Comparison of ENCODE assay signal across 18 cellular contexts in genomic region chr9:133917407-133917806, GRCh38.
"Had no signal": no experiment of that assay in that cellular context is flagged by ENCODE, and none has a peak within 500 bp of the region (broad histone marks: within the 10 kb centered on the region; RNA-seq: fewer than 3 reads in every experiment).

No MANE protein-coding gene starts in this region.

- H3K4me2 ChIP-seq: SK-N-SH had no signal

- H3K9me3 Mint-ChIP-seq: activated CD4-positive, alpha-beta memory T cell treated with anti-CD3 and anti-CD28 coated beads, Interleukin-2, amount 10 ng/mL, durations not matched to agents 7 days and 5 days; activated naive CD8-positive, alpha-beta T cell treated with anti-CD3 and anti-CD28 coated beads, Interleukin-2, amount 10 ng/mL, durations not matched to agents 7 days and 5 days; effector memory CD8-positive, alpha-beta T cell; memory B cell; stimulated activated effector memory CD8-positive, alpha-beta T cell treated with anti-CD3 and anti-CD28 coated beads, Interleukin-12 subunit alpha, Interleukin-12 subunit beta, amount 100 ng/mL, for 72 hours had no signal

- H3K36me3 Mint-ChIP-seq: activated naive CD8-positive, alpha-beta T cell treated with anti-CD3 and anti-CD28 coated beads, Interleukin-2, amount 10 ng/mL, durations not matched to agents 7 days and 5 days; stimulated activated effector memory CD8-positive, alpha-beta T cell treated with anti-CD3 and anti-CD28 coated beads, Interleukin-12 subunit alpha, Interleukin-12 subunit beta, amount 100 ng/mL, for 72 hours had no signal

- H3K4me1 ChIP-seq: parathyroid adenoma had no signal

- H3K27ac ChIP-seq: epithelial cell of prostate, parathyroid adenoma, transverse colon, VCaP had no signal

- ATAC-seq: activated CD4-positive, alpha-beta T cell treated with anti-CD3 and anti-CD28 coated beads for 36 hours; effector memory CD8-positive, alpha-beta T cell; gastroesophageal sphincter; stimulated activated effector memory CD8-positive, alpha-beta T cell treated with anti-CD3 and anti-CD28 coated beads, Interleukin-12 subunit alpha, Interleukin-12 subunit beta, amount 100 ng/mL, for 72 hours had no signal

- H3K4me3 Mint-ChIP-seq: activated CD4-positive, alpha-beta memory T cell treated with anti-CD3 and anti-CD28 coated beads, Interleukin-2, amount 10 ng/mL, durations not matched to agents 7 days and 5 days; activated CD4-positive, alpha-beta T cell treated with anti-CD3 and anti-CD28 coated beads for 36 hours; activated naive CD8-positive, alpha-beta T cell treated with anti-CD3 and anti-CD28 coated beads, Interleukin-2, amount 10 ng/mL, durations not matched to agents 7 days and 5 days; effector memory CD8-positive, alpha-beta T cell; memory B cell; stimulated activated effector memory CD8-positive, alpha-beta T cell treated with anti-CD3 and anti-CD28 coated beads, Interleukin-12 subunit alpha, Interleukin-12 subunit beta, amount 100 ng/mL, for 72 hours had no signal

- H3K4me1 Mint-ChIP-seq: activated CD4-positive, alpha-beta memory T cell treated with anti-CD3 and anti-CD28 coated beads, Interleukin-2, amount 10 ng/mL, durations not matched to agents 7 days and 5 days; activated CD4-positive, alpha-beta T cell treated with anti-CD3 and anti-CD28 coated beads for 36 hours; activated naive CD8-positive, alpha-beta T cell treated with anti-CD3 and anti-CD28 coated beads, Interleukin-2, amount 10 ng/mL, durations not matched to agents 7 days and 5 days had no signal

- H3K27ac Mint-ChIP-seq: activated CD4-positive, alpha-beta memory T cell treated with anti-CD3 and anti-CD28 coated beads, Interleukin-2, amount 10 ng/mL, durations not matched to agents 7 days and 5 days; activated CD4-positive, alpha-beta T cell treated with anti-CD3 and anti-CD28 coated beads for 36 hours; activated naive CD8-positive, alpha-beta T cell treated with anti-CD3 and anti-CD28 coated beads, Interleukin-2, amount 10 ng/mL, durations not matched to agents 7 days and 5 days; effector memory CD8-positive, alpha-beta T cell; memory B cell; stimulated activated effector memory CD8-positive, alpha-beta T cell treated with anti-CD3 and anti-CD28 coated beads, Interleukin-12 subunit alpha, Interleukin-12 subunit beta, amount 100 ng/mL, for 72 hours had no signal

- H3K9ac ChIP-seq: parathyroid adenoma, SK-N-SH had no signal

- DNase-seq: activated CD4-positive, alpha-beta memory T cell treated with anti-CD3 and anti-CD28 coated beads, Interleukin-2, amount 10 ng/mL, durations not matched to agents 7 days and 5 days; activated CD4-positive, alpha-beta T cell treated with anti-CD3 and anti-CD28 coated beads for 36 hours; activated gamma-delta T cell treated with Interleukin-2 at 50 U/mL for 16 hours; activated naive CD8-positive, alpha-beta T cell treated with anti-CD3 and anti-CD28 coated beads, Interleukin-2, amount 10 ng/mL, durations not matched to agents 7 days and 5 days; activated T-cell treated with anti-CD3 and anti-CD28 coated beads, Interleukin-2, amount 50 U/mL, for 48 hours; aorta; central memory CD4-positive, alpha-beta T cell; effector memory CD8-positive, alpha-beta T cell; SK-N-SH; small intestine; T-helper 1 cell; transverse colon had no signal

- H3K9me3 ChIP-seq: gastroesophageal sphincter, SK-N-SH, transverse colon had no signal

- H2AFZ ChIP-seq: parathyroid adenoma had no signal

- H3K36me3 ChIP-seq: gastroesophageal sphincter, transverse colon had no signal

- H3K27me3 ChIP-seq: gastroesophageal sphincter, transverse colon had no signal

- H3K27me3 Mint-ChIP-seq: activated CD4-positive, alpha-beta memory T cell treated with anti-CD3 and anti-CD28 coated beads, Interleukin-2, amount 10 ng/mL, durations not matched to agents 7 days and 5 days; effector memory CD8-positive, alpha-beta T cell; memory B cell had no signal

- FAIRE-seq: small intestine had no signal

- H3K4me3 ChIP-seq: transverse colon had no signal
